Comparison of ENCODE assay signal across 8 cellular contexts in the genomic region with DNA sequence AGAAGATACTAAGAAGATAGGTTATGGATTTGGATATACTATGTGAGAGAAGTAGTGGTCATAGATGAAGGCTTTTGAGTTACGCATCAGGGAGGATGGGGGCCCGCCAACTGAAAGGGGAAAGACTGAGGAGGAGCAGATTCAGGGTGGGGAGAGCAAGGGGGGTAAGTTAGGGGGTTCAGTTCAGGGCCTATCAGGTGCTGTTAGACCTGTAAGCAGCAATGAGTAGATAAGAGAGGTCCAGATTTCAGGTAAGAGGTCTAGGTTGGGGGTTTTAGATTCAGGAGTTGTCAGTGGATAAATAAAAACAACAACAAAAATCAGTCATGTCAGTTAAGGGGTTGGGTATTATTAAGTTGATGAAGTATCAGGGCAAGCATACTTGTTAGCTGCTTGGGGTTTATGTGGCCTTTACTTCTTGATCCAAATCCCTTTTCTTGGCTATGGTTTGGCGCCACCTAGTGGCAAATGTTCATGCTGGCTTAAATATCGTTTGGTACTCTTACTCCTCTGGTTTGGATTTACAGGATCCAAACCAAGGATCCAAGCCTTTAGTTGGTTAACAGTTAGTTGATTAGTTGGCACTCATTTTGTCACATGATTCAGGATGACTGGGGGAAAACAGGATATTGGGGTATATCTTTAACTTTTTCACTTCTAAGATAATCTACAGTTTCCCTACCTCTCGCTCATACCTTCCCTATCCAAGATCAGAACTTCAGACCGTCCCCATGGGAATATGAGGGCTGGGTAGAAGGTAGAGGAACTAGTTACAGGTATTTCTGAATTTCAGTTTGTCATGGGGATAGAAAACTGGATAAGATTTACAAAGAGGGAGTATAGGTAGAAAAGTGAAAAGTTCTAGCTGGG.
DNase-seq lines count a peak whose midpoint lies in the region; ATAC-seq, FAIRE-seq and TF ChIP-seq lines count a peak whose summit lies in the region.

No MANE protein-coding gene starts in this region.

- H3K4me1 Mint-ChIP-seq in activated CD8-positive, alpha-beta memory T cell treated with anti-CD3 and anti-CD28 coated beads, Interleukin-2, amount 10 ng/mL, durations not matched to agents 7 days and 5 days, result peaks cover 13% of the 10 kb centered on the region
- H3K4me1 Mint-ChIP-seq in endothelial cell (ENCODE audit: unreplicated experiment), result no peaks in the 10 kb centered on the region

- CTCF ChIA-PET in activated CD8-positive, alpha-beta memory T cell treated with anti-CD3 and anti-CD28 coated beads, Interleukin-2, amount 10 ng/mL, durations not matched to agents 7 days and 5 days (lab: Charles Lee), result interaction anchor here (0.7 to 2.7 kb wide), 21 partner anchors 8 to 163 kb away, joined by 3 to 28 read pairs (median 4); a partner anchor contains a TSS

- no peak overlapping the region for H3K4me3 ChIP-seq in NT2/D1 (ENCODE audit: insufficient read length, low read depth)

- H3K36me3 Mint-ChIP-seq in activated CD8-positive, alpha-beta memory T cell treated with anti-CD3 and anti-CD28 coated beads, Interleukin-2, amount 10 ng/mL, durations not matched to agents 7 days and 5 days, result peaks cover 20% of the 10 kb centered on the region
- H3K36me3 Mint-ChIP-seq in endothelial cell (ENCODE audit: low read depth, unreplicated experiment), result peaks cover 9% of the 10 kb centered on the region

- H3K9ac ChIP-seq in NT2/D1 (ENCODE audit: insufficient read length, low read depth), result no peak overlapping the region

- H3K27me3 ChIP-seq in NT2/D1 (ENCODE audit: insufficient read depth, insufficient read length), result no peaks in the 10 kb centered on the region

- peak; percentile 84 for ATAC-seq in activated CD8-positive, alpha-beta memory T cell treated with anti-CD3 and anti-CD28 coated beads, Interleukin-2, amount 10 ng/mL, durations not matched to agents 7 days and 5 days
- ATAC-seq in HG03460 (IDR thresholded peaks at IDR 0.05; ENCODE audit: unreplicated experiment), result no peak

- H3K4me3 Mint-ChIP-seq in activated CD8-positive, alpha-beta memory T cell treated with anti-CD3 and anti-CD28 coated beads, Interleukin-2, amount 10 ng/mL, durations not matched to agents 7 days and 5 days, result no peak overlapping the region
- no peak overlapping the region for H3K4me3 Mint-ChIP-seq in endothelial cell (ENCODE audit: unreplicated experiment)

- TF ChIP-seq CTCF in D721Med (IDR thresholded peaks at IDR 0.05; ENCODE audit: insufficient read depth, missing control alignments) (peak; percentile 97), endothelial cell (IDR thresholded peaks at IDR 0.05; ENCODE audit: unreplicated experiment) (peak; percentile 94)

- peak; percentile 21 for DNase-seq in D721Med (ENCODE audit: insufficient read length, low spot score)
- DNase-seq in HUDEP-2 (lab: John Stamatoyannopoulos, UW; ENCODE audit: unreplicated experiment in 76 of 76), result peak in 61 of 76 experiments; percentile 1 to 72 (median 34)
- DNase-seq in NT2/D1 (ENCODE audit: low read depth, low spot score), result peak; percentile 72
- DNase-seq in activated CD8-positive, alpha-beta memory T cell treated with anti-CD3 and anti-CD28 coated beads, Interleukin-2, amount 10 ng/mL, durations not matched to agents 7 days and 5 days, result peak; percentile 90
- DNase-seq in endothelial cell (ENCODE audit: low spot score), result peak; percentile 79
- peak; percentile 77 for DNase-seq in middle frontal gyrus (ENCODE audit: extremely low spot score, low spot score)
- peak; percentile 73 for DNase-seq in stimulated activated CD8-positive, alpha-beta memory T cell treated with anti-CD3 and anti-CD28 coated beads, Interleukin-4, amount 100 ng/mL, for 24 hours (ENCODE audit: low read depth)

- H3K27me3 Mint-ChIP-seq in activated CD8-positive, alpha-beta memory T cell treated with anti-CD3 and anti-CD28 coated beads, Interleukin-2, amount 10 ng/mL, durations not matched to agents 7 days and 5 days, result no peaks in the 10 kb centered on the region
- no peaks in the 10 kb centered on the region for H3K27me3 Mint-ChIP-seq in endothelial cell (ENCODE audit: unreplicated experiment)

- no peaks in the 10 kb centered on the region for H3K9me3 ChIP-seq in NT2/D1 (ENCODE audit: insufficient read depth, low read length)

- no peaks in the 10 kb centered on the region for H3K4me1 ChIP-seq in NT2/D1 (ENCODE audit: insufficient read depth, insufficient read length)

- H3K36me3 ChIP-seq in NT2/D1 (ENCODE audit: insufficient read depth, insufficient read length, low read length), result peaks cover 25% of the 10 kb centered on the region

- no peaks in the 10 kb centered on the region for H3K9me3 Mint-ChIP-seq in activated CD8-positive, alpha-beta memory T cell treated with anti-CD3 and anti-CD28 coated beads, Interleukin-2, amount 10 ng/mL, durations not matched to agents 7 days and 5 days (ENCODE audit: low read depth)
- no peaks in the 10 kb centered on the region for H3K9me3 Mint-ChIP-seq in endothelial cell (ENCODE audit: unreplicated experiment)

- H3K27ac Mint-ChIP-seq in activated CD8-positive, alpha-beta memory T cell treated with anti-CD3 and anti-CD28 coated beads, Interleukin-2, amount 10 ng/mL, durations not matched to agents 7 days and 5 days, result peak overlapping the region; percentile 32
- no peak overlapping the region for H3K27ac Mint-ChIP-seq in endothelial cell (ENCODE audit: unreplicated experiment)

- FAIRE-seq in D721Med (lab: Jason Lieb, UNC), result peak; percentile 93

Comparison
In these comparisons a context has a peak if more than half of its experiments do, and no peak if none do; other contexts are left out.
1. DNase-seq: peak in every context shown above with its lines; median percentile 90 in activated CD8-positive, alpha-beta memory T cell treated with anti-CD3 and anti-CD28 coated beads, Interleukin-2, amount 10 ng/mL, durations not matched to agents 7 days and 5 days; 79 in endothelial cell; 77 in middle frontal gyrus; 73 in stimulated activated CD8-positive, alpha-beta memory T cell treated with anti-CD3 and anti-CD28 coated beads, Interleukin-4, amount 100 ng/mL, for 24 hours; 72 in NT2/D1; 34 in HUDEP-2; 21 in D721Med.